Comparison of ENCODE assay signal across 8 cellular contexts in genomic region chr19:46192990-46193650, GRCh38. TPM values are rescaled to one million over a fixed set of nuclear protein-coding genes. Genes with fewer than 3 reads are reported as not detected.
DNase-seq lines count a peak whose midpoint lies in the region; ATAC-seq and TF ChIP-seq lines count a peak whose summit lies in the region.

No MANE protein-coding gene starts in this region.

- no peak overlapping the region for H3K27ac ChIP-seq in transverse colon

- TF ChIP-seq POLR2A in transverse colon (IDR thresholded peaks at IDR 0.05): no peak

- ATAC-seq in GM19035 (IDR thresholded peaks at IDR 0.05; ENCODE audit: unreplicated experiment) (no peak), GM19452 (IDR thresholded peaks at IDR 0.05; ENCODE audit: unreplicated experiment) (no peak)

- H3K4me3 ChIP-seq in transverse colon: no peak overlapping the region

- TF ChIP-seq EP300 in transverse colon (IDR thresholded peaks at IDR 0.05; ENCODE audit: low read depth): no peak

- no peaks in the 10 kb centered on the region for H3K4me1 ChIP-seq in transverse colon

- WGBS in transverse colon (ENCODE audit: low coverage in 1 of 2), 2 donors: 38 to 61% methylated on average over 9 to 11 of the region's 11 CpGs

- DNase-seq in DMS53 (lab: John Stamatoyannopoulos, UW) (peak; percentile 84), M059J (ENCODE audit: low read depth) (peak; percentile 83), astrocyte of the hippocampus (ENCODE audit: low read depth, low spot score) (peak; percentile 61), lung microvascular endothelial cell (ENCODE audit: low read depth in 2 of 2) (peak; percentile 48 to 71), transverse colon (no peak), DMS79 treated with DMSO at 0.1 percent for 48 hours (lab: John Stamatoyannopoulos, UW) (no peak)

- H3K9me3 ChIP-seq in transverse colon: no peaks in the 10 kb centered on the region

- intact Hi-C loops in transverse colon (cut with DNase I; ENCODE audit: low total_unique reads): no loop called here

- no peak for TF ChIP-seq CTCF in transverse colon (IDR thresholded peaks at IDR 0.05)

- H3K27me3 ChIP-seq in transverse colon: peaks cover 67% of the 10 kb centered on the region

- in situ Hi-C loops in transverse colon (cut with MboI; ENCODE audit: low pct_ligation_motif_present in 1 of 4, low pct_unique_long_range_greater_than_20kb in 1 of 4, low sequenced_read_pairs in 3 of 4): loop anchor here in 3 of 4 donors (5.0 to 10.0 kb wide), 3 partner anchors 106 to 168 kb away; partner anchors contain the start of gene PGLYRP1 (in 1 of the 3)

- H3K36me3 ChIP-seq in transverse colon: no peaks in the 10 kb centered on the region

RNA-seq across cellular contexts. Expression of gene IGFL1, which starts 36.4 kb away (rescaled TPM):
- total RNA-seq in M059J (2014; rRNA removed; shearing (Covaris generic)): not detected in 2 replicates
- total RNA-seq in lung microvascular endothelial cell (not detected in 2 replicates), transverse colon (not detected)

RNA-seq across cellular contexts. Expression of gene IGFL2, which starts 45.1 kb away (rescaled TPM):
- not detected in 2 replicates for total RNA-seq in M059J (2014; rRNA removed; shearing (Covaris generic))
- total RNA-seq in lung microvascular endothelial cell (not detected in 2 replicates), transverse colon (not detected)

Comparison
In these comparisons a context has a peak if more than half of its experiments do, and no peak if none do; other contexts are left out.
1. DNase-seq: peak in DMS53 (single experiment), M059J (single experiment), astrocyte of the hippocampus (single experiment) and lung microvascular endothelial cell (2 of 2); none in transverse colon (single experiment) and DMS79 treated with DMSO at 0.1 percent for 48 hours (single experiment).